In the genomic region with DNA sequence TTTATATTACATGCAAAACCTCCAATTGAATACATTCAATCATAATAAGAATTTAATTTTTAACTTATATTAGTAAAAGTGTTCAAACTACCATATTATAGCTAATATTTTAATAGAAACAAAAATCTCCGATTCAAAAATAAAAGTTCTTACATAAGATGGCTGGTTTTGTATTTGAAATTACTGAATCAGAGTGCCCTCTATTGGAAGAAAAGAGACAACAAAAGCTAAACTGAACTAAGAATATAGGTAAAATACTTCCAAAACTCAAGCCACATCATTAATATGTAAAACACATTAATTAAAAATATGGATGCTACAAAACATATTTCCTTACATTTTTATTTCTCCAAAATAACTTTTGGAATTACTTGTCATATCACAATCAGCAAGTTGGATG, we compare ENCODE assay signal across 8 cellular contexts.
DNase-seq lines count a peak whose midpoint lies in the region; ATAC-seq, FAIRE-seq and TF ChIP-seq lines count a peak whose summit lies in the region.

No MANE protein-coding gene starts in this region.

- H3K27me3 ChIP-seq in hepatocyte (no peaks in the 10 kb centered on the region), MG63 (peaks cover 8% of the 10 kb centered on the region)

- H3K4me1 ChIP-seq in hepatocyte (ENCODE audit: insufficient read depth) = no peaks in the 10 kb centered on the region

- FAIRE-seq in HTR-8/SVneo (lab: Jason Lieb, UNC) = no peak

- ATAC-seq in GM21423 (IDR thresholded peaks at IDR 0.05; ENCODE audit: unreplicated experiment) (no peak), omental fat pad (ENCODE audit: low FRiP score) (no peak)

- no peak overlapping the region for H3K27ac ChIP-seq in hepatocyte

- WGBS in hepatocyte (ENCODE audit: low lambda C conversion rate, missing lambda C conversion rate) = 28% methylated on average over 1 of the region's 1 CpG

- no peaks in the 10 kb centered on the region for H3K79me2 ChIP-seq in hepatocyte

- H4K20me1 ChIP-seq in hepatocyte (ENCODE audit: insufficient read depth, poor library complexity, severe bottlenecking) = no peaks in the 10 kb centered on the region

- H3K9me3 ChIP-seq in hepatocyte (ENCODE audit: low read depth) = no peaks in the 10 kb centered on the region
- no peaks in the 10 kb centered on the region for H3K9me3 ChIP-seq in MG63

- H3K4me3 ChIP-seq in hepatocyte (no peak overlapping the region), MG63 (no peak overlapping the region)

- in situ Hi-C loops in SK-MEL-5 (cut with HindIII; ENCODE audit: low pct_unique_long_range_greater_than_20kb, low sequenced_read_pairs) = no loop called here

- DNase-seq in AG08395 (ENCODE audit: low spot score) (peak; percentile 14), HTR-8/SVneo (ENCODE audit: insufficient read length, low spot score) (peak; percentile 3), SK-MEL-5 (ENCODE audit: low read depth, low spot score) (peak; percentile 53), hepatocyte (ENCODE audit: low spot score) (peak; percentile 8), MG63 (no peak), amygdala (lab: John Stamatoyannopoulos, UW) (no peak), omental fat pad (ENCODE audit: low spot score) (no peak)

- no peaks in the 10 kb centered on the region for H3K36me3 ChIP-seq in hepatocyte (replicated peaks; ENCODE audit: insufficient read depth, low read depth)
- H3K36me3 ChIP-seq in MG63 = no peaks in the 10 kb centered on the region

- TF ChIP-seq CTCF in hepatocyte (IDR thresholded peaks at IDR 0.05; ENCODE audit: poor library complexity) (peak; percentile 77), omental fat pad (IDR thresholded peaks at IDR 0.05) (no peak)

- H3K9me2 ChIP-seq in hepatocyte (replicated peaks; ENCODE audit: insufficient read depth) = no peaks in the 10 kb centered on the region

- peak overlapping the region; percentile 41 for H2AFZ ChIP-seq in hepatocyte

- peak overlapping the region; percentile 50 for H3K4me2 ChIP-seq in hepatocyte

Comparison
In these comparisons a context has a peak if more than half of its experiments do, and no peak if none do; other contexts are left out.
1. DNase-seq: peak in AG08395 (single experiment), HTR-8/SVneo (single experiment), SK-MEL-5 (single experiment) and hepatocyte (single experiment); none in MG63 (single experiment), amygdala (0 of 56) and omental fat pad (single experiment).